In genomic region chr2:54115284-54116137, GRCh38 we compare ENCODE assay signal across 1 cellular context.
A peak's percentile ranks its signal among the peaks of the same experiment; 100 is the strongest.
TF ChIP-seq lines count a peak whose summit lies in the region.

Gene ACYP2, plus strand, starts transcription at chr2:54115615.

TF ChIP-seq in K562, 482 proteins besides CTCF, POLR2A, EP300 and RAD21 (continued from another document and continues in another):
- TF ChIP-seq FOXP4 (CRISPR knock-in tag; IDR thresholded peaks at IDR 0.05; ENCODE audit: borderline replicate concordance) (no peak), DPF2 (IDR thresholded peaks at IDR 0.05) (peak; percentile 61; the same call in 1 of the 2 replicates), CXXC5 (CRISPR knock-in tag; IDR thresholded peaks at IDR 0.05) (peak; percentile 87), USF1 (CRISPR knock-in tag; IDR thresholded peaks at IDR 0.05) (peak; percentile 81), CREB1 (IDR thresholded peaks at IDR 0.05) (peak; percentile 89), CREB1 (CRISPR knock-in tag; IDR thresholded peaks at IDR 0.05) (peak; percentile 88), AFF4 (CRISPR knock-in tag; IDR thresholded peaks at IDR 0.05) (peak; percentile 84; the same call in 1 of the 2 replicates), RHOXF2B (CRISPR knock-in tag; conservative IDR thresholded peaks at IDR 0.05) (no peak), KLF1 (tag; IDR thresholded peaks at IDR 0.05) (peak; percentile 60; the same call in 1 of the 2 replicates), MYC (IDR thresholded peaks at IDR 0.05; ENCODE audit: low read depth, low read length) (peak; percentile 78), MYC (CRISPR knock-in tag; IDR thresholded peaks at IDR 0.05; ENCODE audit: borderline replicate concordance, low read depth) (peak; percentile 83; the same call in 1 of the 2 replicates), POLR2B (IDR thresholded peaks at IDR 0.05; ENCODE audit: low read depth, partially characterized antibody) (peak; percentile 97), ZBTB2 (IDR thresholded peaks at IDR 0.05) (peak; percentile 98), KLF16 (IDR thresholded peaks at IDR 0.05) (no peak), BACH1 (tag; IDR thresholded peaks at IDR 0.05) (peak; percentile 47; the same call in 1 of the 2 replicates), SIRT6 (IDR thresholded peaks at IDR 0.05; ENCODE audit: low read depth, low read length) (no peak), SMC3 (conservative IDR thresholded peaks at IDR 0.05; ENCODE audit: insufficient read depth, low read depth, low read length) (0 out of 2 replicates have a peak, but pooled peaks have one; percentile 5), NFRKB (IDR thresholded peaks at IDR 0.05; ENCODE audit: low read depth) (peak; percentile 95), ZBED1 (IDR thresholded peaks at IDR 0.05) (0 out of 2 replicates have a peak, but pooled peaks have one; percentile 59), MTA3 (IDR thresholded peaks at IDR 0.05; ENCODE audit: borderline replicate concordance) (peak; percentile 84; the same call in 1 of the 2 replicates), TEAD1 (CRISPR knock-in tag; IDR thresholded peaks at IDR 0.05) (peak; percentile 3 to 76; a peak in 3 of 4 replicates), GABPB1 (CRISPR knock-in tag; IDR thresholded peaks at IDR 0.05) (peak; percentile 92), TBP (optimal IDR thresholded peaks at IDR 0.05; ENCODE audit: low read depth, low read length) (peak; percentile 70), HNRNPLL (IDR thresholded peaks at IDR 0.05; ENCODE audit: low read depth, low read length, poor library complexity, severe bottlenecking) (peak; percentile 92), IRF1 (CRISPR knock-in tag; IDR thresholded peaks at IDR 0.05; ENCODE audit: borderline replicate concordance) (no peak), NBN (IDR thresholded peaks at IDR 0.05; ENCODE audit: low read depth) (0 out of 2 replicates have a peak, but pooled peaks have one; percentile 53), MNT (conservative IDR thresholded peaks at IDR 0.05) (peak in 1 of 2 experiments; percentile 86), REST (CRISPR knock-in tag; IDR thresholded peaks at IDR 0.05; ENCODE audit: low read depth) (0 out of 2 replicates have a peak, but pooled peaks have one; percentile 22), USF2 (CRISPR knock-in tag; IDR thresholded peaks at IDR 0.05) (peak; percentile 67), GMEB1 (CRISPR knock-in tag; IDR thresholded peaks at IDR 0.05) (peak; percentile 62; the same call in 1 of the 2 replicates), POLR2G (IDR thresholded peaks at IDR 0.05; ENCODE audit: low read depth, low read length) (peak; percentile 96)
